19 cellular contexts compared by ENCODE assay signal in genomic region chr17:8504460-8505207, GRCh38.
A peak's percentile ranks its signal among the peaks of the same experiment; 100 is the strongest.
DNase-seq lines count a peak whose midpoint lies in the region; ATAC-seq and TF ChIP-seq lines count a peak whose summit lies in the region.
"Had no signal": no experiment of that assay in that cellular context is flagged by ENCODE, and none has a peak within 500 bp of the region (broad histone marks: within the 10 kb centered on the region; RNA-seq: fewer than 3 reads in every experiment).

No MANE protein-coding gene starts in this region.

- peaks cover 82% of the 10 kb centered on the region for H3K36me3 Mint-ChIP-seq in nephron progenitor cell (ENCODE audit: low read depth)

- no peaks in the 10 kb centered on the region; the same call in 1 of the 2 replicates for H4K20me1 ChIP-seq in IMR-90 (ENCODE audit: insufficient read depth, low read length)

- H3K9me3 ChIP-seq in IMR-90 (ENCODE audit: control insufficient read depth, insufficient read depth, low read length) (no peaks in the 10 kb centered on the region), upper lobe of right lung (no peaks in the 10 kb centered on the region)
- H3K9me3 ChIP-seq: MG63, SJSA1 had no signal

- H3K27me3 Mint-ChIP-seq in nephron progenitor cell (ENCODE audit: low read depth, poor library complexity), result peaks cover 2% of the 10 kb centered on the region

- no peak overlapping the region for H3K23ac ChIP-seq in IMR-90 (ENCODE audit: low read depth, low read length)

- POLR2A ChIA-PET in IMR-90 (lab: Charles Lee; ENCODE audit: unreplicated experiment), result no interaction called here

- peak overlapping the region; percentile 11 for H3K27ac Mint-ChIP-seq in nephron progenitor cell

- H3K4ac ChIP-seq in IMR-90 (ENCODE audit: low read depth, low read length), result no peak overlapping the region

- no peak overlapping the region for H2AFZ ChIP-seq in IMR-90 (replicated peaks; ENCODE audit: low read length, poor library complexity)

- TF ChIP-seq CTCF in IMR-90 (conservative IDR thresholded peaks at IDR 0.05; ENCODE audit: low read depth, low read length) (no peak), coronary artery (IDR thresholded peaks at IDR 0.05) (no peak), nephron progenitor cell (IDR thresholded peaks at IDR 0.05) (no peak), upper lobe of right lung (IDR thresholded peaks at IDR 0.05) (no peak)

- intact Hi-C loops in IMR-90 (cut with micrococcal nuclease) (no loop called here), upper lobe of right lung (cut with DNase I) (no loop called here)

- H3K4me3 ChIP-seq in IMR-90 (ENCODE audit: insufficient read depth, low read depth, low read length) (no peak overlapping the region), coronary artery (no peak overlapping the region), upper lobe of right lung (no peak overlapping the region)
- H3K4me3 ChIP-seq: MG63, SJSA1 had no signal

- no peak overlapping the region for H3K18ac ChIP-seq in IMR-90 (ENCODE audit: low read depth, low read length)

- H4K91ac ChIP-seq in IMR-90 (ENCODE audit: insufficient read depth, low read depth, low read length), result no peak overlapping the region

- H3K27me3 ChIP-seq in IMR-90 (ENCODE audit: control insufficient read depth, insufficient read depth, low read length), result no peaks in the 10 kb centered on the region
- no peaks in the 10 kb centered on the region for H3K27me3 ChIP-seq in upper lobe of right lung
- H3K27me3 ChIP-seq: MG63, SJSA1 had no signal

- no peak overlapping the region for H2BK120ac ChIP-seq in IMR-90 (ENCODE audit: low read depth, low read length)

- no peak overlapping the region for H3K4me3 Mint-ChIP-seq in nephron progenitor cell

- dilution Hi-C loops in IMR-90 (cut with HindIII; ENCODE audit: low sequenced_read_pairs, unreplicated experiment), result no loop called here

- no peak for ATAC-seq in IMR-90 (ENCODE audit: low read depth)
- ATAC-seq in upper lobe of right lung, result no peak
- no peak for ATAC-seq in HG03520 (IDR thresholded peaks at IDR 0.05; ENCODE audit: unreplicated experiment)

- no TSS peak for BruUV-seq in IMR-90 (replicated peaks; lab: Mats Ljungman, UMichigan)

- H3K9ac ChIP-seq in IMR-90 (ENCODE audit: low read depth, low read length), result no peak overlapping the region

- no peak overlapping the region for H3K56ac ChIP-seq in IMR-90 (ENCODE audit: extremely low read depth, insufficient read depth, low read length)

- no peak for TF ChIP-seq POLR2A in IMR-90 (IDR thresholded peaks at IDR 0.05; ENCODE audit: low read depth, low read length)

- H2AK5ac ChIP-seq in IMR-90 (ENCODE audit: low read depth, low read length), result no peak overlapping the region

- no peak for TF ChIP-seq RAD21 in IMR-90 (IDR thresholded peaks at IDR 0.05; ENCODE audit: low read length)

- peaks cover 0 to 4% of the 10 kb centered on the region in 2 experiments; a peak in 2 of 4 replicates for H3K79me1 ChIP-seq in IMR-90 (ENCODE audit: low read depth in 1 of 2, low read length in 2 of 2)

- no peak overlapping the region for H2BK15ac ChIP-seq in IMR-90 (ENCODE audit: low read depth, low read length)

- in situ Hi-C loops in IMR-90 (cut with MboI; ENCODE audit: low sequenced_read_pairs), result no loop called here

- no peak overlapping the region for H4K5ac ChIP-seq in IMR-90 (ENCODE audit: low read depth, low read length)

- H2AK9ac ChIP-seq in IMR-90 (replicated peaks; ENCODE audit: low read depth, low read length, poor library complexity), result no peak overlapping the region

- H3K9me1 ChIP-seq in IMR-90 (ENCODE audit: insufficient read depth, low read length), result no peaks in the 10 kb centered on the region; the same call in 1 of the 2 replicates

- H3K4me1 Mint-ChIP-seq in nephron progenitor cell, result no peaks in the 10 kb centered on the region

- WGBS in IMR-90 (ENCODE audit: extremely low coverage in 2 of 2, insufficient read length in 1 of 2), 2 experiments, result 100% methylated on average over 7 of the region's 18 CpGs; no CpG with 5 or more reads in 1 of the 2 experiments

- H3K4me1 ChIP-seq in IMR-90 (ENCODE audit: control insufficient read depth, insufficient read depth, low read length) (peaks cover 8% of the 10 kb centered on the region), upper lobe of right lung (no peaks in the 10 kb centered on the region)
- H3K4me1 ChIP-seq: SJSA1 had no signal

- H3K9me3 Mint-ChIP-seq in nephron progenitor cell, result no peaks in the 10 kb centered on the region

- H3K27ac ChIP-seq in IMR-90 (ENCODE audit: insufficient read depth, low read length), result peak overlapping the region; percentile 34; the same call in 1 of the 2 replicates
- peak overlapping the region; percentile 35 to 81 for H3K27ac ChIP-seq in coronary artery
- no peak overlapping the region for H3K27ac ChIP-seq in upper lobe of right lung
- H3K27ac ChIP-seq: SJSA1 had no signal

- peaks cover 69% of the 10 kb centered on the region for H3K36me3 ChIP-seq in IMR-90 (ENCODE audit: control insufficient read depth, insufficient read depth, low read length)
- peaks cover 61% of the 10 kb centered on the region for H3K36me3 ChIP-seq in upper lobe of right lung

- no peak overlapping the region for H4K8ac ChIP-seq in IMR-90 (ENCODE audit: low read depth in 2 of 2, low read length in 2 of 2)

- no peak overlapping the region for H3K14ac ChIP-seq in IMR-90 (replicated peaks; ENCODE audit: low read depth, low read length)

- no peak overlapping the region for H3K4me2 ChIP-seq in IMR-90 (ENCODE audit: low read depth, low read length)

- DNase-seq in IMR-90 (no peak), coronary artery (ENCODE audit: low spot score) (no peak), nephron progenitor cell (no peak), upper lobe of right lung (peak; percentile 9), NCI-H146 (lab: John Stamatoyannopoulos, UW) (no peak), middle frontal gyrus (ENCODE audit: extremely low spot score, low spot score) (no peak)
- DNase-seq: Calu3, DMS153, DND-41, KG1, MG63, NCI-H1105 treated with DMSO at 0.1 percent for 48 hours, NCI-H2029 treated with DMSO at 0.1 percent for 48 hours, NCI-H446 treated with DMSO at 0.1 percent for 48 hours, NCI-H526, Right ventricle myocardium superior, RPMI8226 had no signal

- H2BK20ac ChIP-seq in IMR-90 (ENCODE audit: low read depth, low read length), result no peak overlapping the region

- no peak overlapping the region for H2BK5ac ChIP-seq in IMR-90 (ENCODE audit: low read depth, low read length, poor library complexity, severe bottlenecking)

- CTCF ChIA-PET in IMR-90 (lab: Yijun Ruan, JAX), result no interaction called here

TF ChIP-seq in IMR-90, 13 proteins besides CTCF, POLR2A, EP300 and RAD21:
- TF ChIP-seq, protein P1, sequence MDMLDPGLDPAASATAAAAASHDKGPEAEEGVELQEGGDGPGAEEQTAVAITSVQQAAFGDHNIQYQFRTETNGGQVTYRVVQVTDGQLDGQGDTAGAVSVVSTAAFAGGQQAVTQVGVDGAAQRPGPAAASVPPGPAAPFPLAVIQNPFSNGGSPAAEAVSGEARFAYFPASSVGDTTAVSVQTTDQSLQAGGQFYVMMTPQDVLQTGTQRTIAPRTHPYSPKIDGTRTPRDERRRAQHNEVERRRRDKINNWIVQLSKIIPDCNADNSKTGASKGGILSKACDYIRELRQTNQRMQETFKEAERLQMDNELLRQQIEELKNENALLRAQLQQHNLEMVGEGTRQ (IDR thresholded peaks at IDR 0.05; ENCODE audit: low read depth, low read length), result no peak
- TF ChIP-seq MXI1 (IDR thresholded peaks at IDR 0.05; ENCODE audit: borderline replicate concordance, low read depth, low read length), result no peak
- no peak for TF ChIP-seq BHLHE40 (IDR thresholded peaks at IDR 0.05; ENCODE audit: low read depth, low read length)
- no peak for TF ChIP-seq RCOR1 (IDR thresholded peaks at IDR 0.05; ENCODE audit: insufficient replicate concordance, low read length)
- TF ChIP-seq MAFK (IDR thresholded peaks at IDR 0.05; ENCODE audit: low read depth, low read length), result no peak
- TF ChIP-seq NFE2L2 (IDR thresholded peaks at IDR 0.05; ENCODE audit: low read depth, low read length), result no peak
- TF ChIP-seq, protein P2, sequence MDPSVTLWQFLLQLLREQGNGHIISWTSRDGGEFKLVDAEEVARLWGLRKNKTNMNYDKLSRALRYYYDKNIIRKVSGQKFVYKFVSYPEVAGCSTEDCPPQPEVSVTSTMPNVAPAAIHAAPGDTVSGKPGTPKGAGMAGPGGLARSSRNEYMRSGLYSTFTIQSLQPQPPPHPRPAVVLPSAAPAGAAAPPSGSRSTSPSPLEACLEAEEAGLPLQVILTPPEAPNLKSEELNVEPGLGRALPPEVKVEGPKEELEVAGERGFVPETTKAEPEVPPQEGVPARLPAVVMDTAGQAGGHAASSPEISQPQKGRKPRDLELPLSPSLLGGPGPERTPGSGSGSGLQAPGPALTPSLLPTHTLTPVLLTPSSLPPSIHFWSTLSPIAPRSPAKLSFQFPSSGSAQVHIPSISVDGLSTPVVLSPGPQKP (IDR thresholded peaks at IDR 0.05; ENCODE audit: borderline replicate concordance, low read depth, low read length), result no peak
- no peak for TF ChIP-seq CEBPB (IDR thresholded peaks at IDR 0.05; ENCODE audit: low read depth, low read length)
- no peak for TF ChIP-seq FOS (IDR thresholded peaks at IDR 0.05; ENCODE audit: low read depth, low read length)
- no peak for TF ChIP-seq SMC3 (IDR thresholded peaks at IDR 0.05; ENCODE audit: low read depth, low read length)
